1 cellular context compared by ENCODE assay signal in genomic region chr22:40044102-40044869, GRCh38.
TF ChIP-seq lines count a peak whose summit lies in the region.

No MANE protein-coding gene starts in this region.

TF ChIP-seq in HepG2, 621 proteins besides CTCF, POLR2A, EP300 and RAD21 (continued from another document and continues in another):
- TF ChIP-seq USF2 (IDR thresholded peaks at IDR 0.05; ENCODE audit: low read depth, low read length) (0 out of 2 replicates have a peak, but pooled peaks have one; percentile 6), USF2 (CRISPR knock-in tag; IDR thresholded peaks at IDR 0.05; ENCODE audit: borderline replicate concordance) (no peak), ZNF225 (CRISPR knock-in tag; IDR thresholded peaks at IDR 0.05) (no peak), HOXD1 (CRISPR knock-in tag; IDR thresholded peaks at IDR 0.05) (no peak), ZNF468 (CRISPR knock-in tag; IDR thresholded peaks at IDR 0.05) (no peak), SAFB2 (CRISPR knock-in tag; IDR thresholded peaks at IDR 0.05; ENCODE audit: borderline replicate concordance, low read depth) (no peak), PITX1 (CRISPR knock-in tag; IDR thresholded peaks at IDR 0.05) (peak; percentile 48; the same call in 1 of the 2 replicates), ZNF737 (CRISPR knock-in tag; IDR thresholded peaks at IDR 0.05; ENCODE audit: borderline replicate concordance) (no peak), ZFP62 (CRISPR knock-in tag; IDR thresholded peaks at IDR 0.05) (no peak), ZZZ3 (CRISPR knock-in tag; IDR thresholded peaks at IDR 0.05; ENCODE audit: borderline replicate concordance) (no peak; the same call in 1 of the 2 replicates), ZSCAN30 (CRISPR knock-in tag; IDR thresholded peaks at IDR 0.05) (no peak), CHD2 (IDR thresholded peaks at IDR 0.05; ENCODE audit: low read depth, low read length) (no peak), MXI1 (IDR thresholded peaks at IDR 0.05; ENCODE audit: borderline replicate concordance, low read depth, low read length) (no peak), GPN1 (CRISPR knock-in tag; IDR thresholded peaks at IDR 0.05; ENCODE audit: borderline replicate concordance) (no peak), POLR2AphosphoS5 (IDR thresholded peaks at IDR 0.05; ENCODE audit: low read depth, low read length) (peak; percentile 58; the same call in 1 of the 2 replicates), THAP11 (CRISPR knock-in tag; IDR thresholded peaks at IDR 0.05) (peak; percentile 86), HMGA1 (CRISPR knock-in tag; conservative IDR thresholded peaks at IDR 0.05) (no peak), ZBTB37 (CRISPR knock-in tag; IDR thresholded peaks at IDR 0.05) (no peak), RORA (CRISPR knock-in tag; IDR thresholded peaks at IDR 0.05) (no peak), ZNF230 (CRISPR knock-in tag; IDR thresholded peaks at IDR 0.05) (no peak; the same call in 1 of the 2 replicates), E2F1 (CRISPR knock-in tag; IDR thresholded peaks at IDR 0.05) (no peak), SIX1 (CRISPR knock-in tag; IDR thresholded peaks at IDR 0.05; ENCODE audit: borderline replicate concordance) (no peak), MYPOP (CRISPR knock-in tag; IDR thresholded peaks at IDR 0.05) (no peak), KDM5B (CRISPR knock-in tag; IDR thresholded peaks at IDR 0.05; ENCODE audit: borderline replicate concordance) (0 out of 2 replicates have a peak, but pooled peaks have one; percentile 29), BCL3 (CRISPR knock-in tag; IDR thresholded peaks at IDR 0.05) (no peak), FUBP1 (CRISPR knock-in tag; IDR thresholded peaks at IDR 0.05; ENCODE audit: borderline replicate concordance) (no peak), ZSCAN20 (CRISPR knock-in tag; IDR thresholded peaks at IDR 0.05; ENCODE audit: borderline replicate concordance) (no peak), RBFOX2 (IDR thresholded peaks at IDR 0.05; ENCODE audit: low read depth, low read length) (peak; percentile 39; the same call in 1 of the 2 replicates), TGIF2 (CRISPR knock-in tag; IDR thresholded peaks at IDR 0.05) (no peak), RBM39 (IDR thresholded peaks at IDR 0.05; ENCODE audit: low read depth, low read length, poor library complexity, severe bottlenecking) (peak; percentile 48), ZNF557 (CRISPR knock-in tag; IDR thresholded peaks at IDR 0.05) (no peak), AKNA (CRISPR knock-in tag; IDR thresholded peaks at IDR 0.05; ENCODE audit: borderline replicate concordance) (no peak), POGK (CRISPR knock-in tag; conservative IDR thresholded peaks at IDR 0.05) (no peak), CBX2 (IDR thresholded peaks at IDR 0.05; ENCODE audit: low read depth, low read length) (no peak), CBX2 (CRISPR knock-in tag; IDR thresholded peaks at IDR 0.05; ENCODE audit: low read depth) (no peak), ZNF580 (CRISPR knock-in tag; IDR thresholded peaks at IDR 0.05; ENCODE audit: borderline replicate concordance, low read depth) (0 out of 2 replicates have a peak, but pooled peaks have one; percentile 33), ZNF235 (CRISPR knock-in tag; IDR thresholded peaks at IDR 0.05; ENCODE audit: borderline replicate concordance) (no peak), ZNF446 (CRISPR knock-in tag; IDR thresholded peaks at IDR 0.05) (no peak), HNRNPK (IDR thresholded peaks at IDR 0.05; ENCODE audit: low read depth, low read length, poor library complexity, severe bottlenecking) (no peak), SP5 (CRISPR knock-in tag; IDR thresholded peaks at IDR 0.05; ENCODE audit: borderline replicate concordance, low read depth) (no peak; the same call in 1 of the 2 replicates)
